ENCODE assay signal across 8 cellular contexts in the genomic region with DNA sequence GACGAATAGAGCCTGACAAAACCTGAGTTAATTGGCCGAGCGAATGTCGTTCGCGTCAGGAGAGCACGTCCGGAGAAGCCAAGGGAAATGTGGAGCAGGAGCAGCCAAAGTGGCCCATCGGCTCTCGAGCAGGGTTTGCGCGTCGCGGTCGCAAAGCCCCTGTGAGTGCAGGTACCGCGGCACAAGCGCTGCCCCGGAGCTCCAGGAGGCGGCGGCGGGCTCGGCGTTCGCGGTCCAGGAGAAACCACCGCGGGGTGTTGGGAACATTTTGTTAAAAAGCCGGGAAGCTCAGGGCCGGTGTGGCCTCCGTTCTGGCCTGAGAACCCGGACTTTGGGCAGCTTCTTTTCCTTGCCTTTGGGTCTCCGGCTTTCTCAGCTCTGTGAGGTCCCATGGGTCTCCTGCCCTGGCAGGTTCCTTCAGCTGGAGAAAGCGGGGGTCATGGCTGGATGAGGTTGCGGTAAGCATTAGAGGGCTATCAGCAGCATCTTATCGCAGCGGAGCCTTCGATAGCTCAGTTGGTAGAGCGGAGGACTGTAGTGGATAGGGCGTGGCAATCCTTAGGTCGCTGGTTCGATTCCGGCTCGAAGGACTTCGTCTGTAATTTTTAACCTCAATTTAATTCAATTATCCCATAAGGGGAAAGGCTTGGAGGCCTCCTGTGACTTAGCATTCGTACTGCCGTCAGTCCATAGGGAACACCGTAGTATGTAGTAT. TPM values are rescaled to one million over a fixed set of nuclear protein-coding genes. Genes with fewer than 3 reads are reported as not detected.
DNase-seq lines count a peak whose midpoint lies in the region; ATAC-seq, FAIRE-seq and TF ChIP-seq lines count a peak whose summit lies in the region.

No MANE protein-coding gene starts in this region.

- 0% methylated on average over 44 to 48 of the region's 48 CpGs for WGBS in psoas muscle, 3 donors

- peak overlapping the region; percentile 90 to 97 (median 93) for H3K4me3 Mint-ChIP-seq in T-cell

- POLR2A ChIA-PET in T-cell (lab: Charles Lee), result interaction anchor here in 1 of 2 donors (0.6 to 2.1 kb wide), 3 partner anchors 21 to 74 kb away, joined by 4 to 12 read pairs (median 6); a partner anchor contains a TSS

- peak overlapping the region; percentile 77 for H3K27ac ChIP-seq in psoas muscle

- H3K4me3 ChIP-seq in psoas muscle, result peak overlapping the region; percentile 92

- H3K9me3 Mint-ChIP-seq in T-cell, result no peaks in the 10 kb centered on the region

- H3K4me1 Mint-ChIP-seq in T-cell, result peaks cover 18 to 36% (median 20%) of the 10 kb centered on the region in 3 donors

- CTCF ChIA-PET in T-cell (lab: Charles Lee), result interaction anchor here in 1 of 2 donors (0.5 to 1.8 kb wide), 10 partner anchors 13 to 1844 kb away, joined by 3 to 8 read pairs (median 4); a partner anchor contains a TSS

- no peaks in the 10 kb centered on the region for H3K9me3 ChIP-seq in psoas muscle

- peaks cover 12% of the 10 kb centered on the region for H3K36me3 Mint-ChIP-seq in T-cell

- intact Hi-C loops in left ventricle myocardium superior (cut with micrococcal nuclease) (no loop called here), psoas muscle (cut with DNase I) (loop anchor here in 1 of 2 donors (1.0 kb wide), 1 partner anchor 32 kb away; no protein-coding TSS in a partner anchor)

- ATAC-seq in HG02840 (IDR thresholded peaks at IDR 0.05; ENCODE audit: low FRiP score, unreplicated experiment) (peak; percentile 51), T-cell (replicated peaks in 1 of 4) (peak; percentile 65 to 66 (median 66)), left ventricle myocardium superior (peak; percentile 82), psoas muscle (peak; percentile 84 to 88 (median 86))

- H3K27me3 ChIP-seq in psoas muscle (ENCODE audit: insufficient read depth in 3 of 3, low read length in 2 of 3), result no peaks in the 10 kb centered on the region

- DNase-seq in GM12892 (ENCODE audit: insufficient read length) (peak; percentile 83), NCI-H1436 treated with DMSO at 0.1 percent for 48 hours (lab: John Stamatoyannopoulos, UW) (peak; percentile 80), T-cell (peak; percentile 80 to 97 (median 89)), amniotic stem cell (lab: John Stamatoyannopoulos, UW) (peak; percentile 87), left ventricle myocardium superior (peak; percentile 87), psoas muscle (peak; percentile 84 to 93), urothelium cell line (ENCODE audit: low spot score) (peak; percentile 90)

- FAIRE-seq in GM12892 (lab: Jason Lieb, UNC), result peak; percentile 88
- FAIRE-seq in urothelium cell line (lab: Jason Lieb, UNC), result peak; percentile 23

- TF ChIP-seq CTCF in psoas muscle (IDR thresholded peaks at IDR 0.05), result peak; percentile 48

- peaks cover 15% of the 10 kb centered on the region for H3K4me1 ChIP-seq in psoas muscle

- H3K27ac Mint-ChIP-seq in T-cell, result peak overlapping the region; percentile 99

- no peak; the same call in 1 of the 2 replicates for TF ChIP-seq POLR2A in GM12892 (IDR thresholded peaks at IDR 0.05; ENCODE audit: low read depth, low read length)

- H3K27me3 Mint-ChIP-seq in T-cell, result peaks cover 9 to 10% of the 10 kb centered on the region in 2 donors

- peaks cover 0 to 24% of the 10 kb centered on the region in 2 donors for H3K36me3 ChIP-seq in psoas muscle (ENCODE audit: insufficient read depth in 1 of 2, low read depth in 1 of 2)

RNA-seq across cellular contexts. Expression of a gene that starts 1.0 kb away (rescaled TPM):
- polyA plus RNA-seq in GM12892 (2012; ENCODE audit: missing spikeins), result 18.1 TPM
- total RNA-seq in T-cell (10 to 100 TPM in 3 of 5 donors, 1 to 10 TPM in 2; 9.5 to 13.3 (median 11.2) TPM), left ventricle myocardium superior (9.4 TPM), psoas muscle (1 to 10 TPM; 5.5 to 8.6 (median 7.6) TPM)
- 1 to 10 TPM; 3.6 to 5.3 (median 5.0) TPM for polyA plus RNA-seq in psoas muscle

RNA-seq across cellular contexts. Expression of a gene that starts 17.7 kb away (rescaled TPM):
- 31.3 TPM for polyA plus RNA-seq in GM12892 (2012; ENCODE audit: missing spikeins)
- total RNA-seq in T-cell (10 to 100 TPM; 37.6 to 84.5 (median 71.6) TPM), left ventricle myocardium superior (30.9 TPM), psoas muscle (10 to 100 TPM; 32.3 to 50.4 (median 41.5) TPM)
- polyA plus RNA-seq in psoas muscle, result 10 to 100 TPM; 29.4 to 43.2 (median 35.8) TPM

RNA-seq across cellular contexts. Expression of a gene that starts 21.0 kb away (rescaled TPM):
- polyA plus RNA-seq in GM12892 (2012; ENCODE audit: missing spikeins), result 443 TPM
- 100 to 1,000 TPM; 217 to 292 (median 236) TPM for total RNA-seq in T-cell
- 374 TPM for total RNA-seq in left ventricle myocardium superior
- 100 to 1,000 TPM; 186 to 304 (median 236) TPM for total RNA-seq in psoas muscle
- polyA plus RNA-seq in psoas muscle, result 100 to 1,000 TPM; 259 to 396 (median 306) TPM

RNA-seq across cellular contexts. Expression of a gene that starts 28.0 kb away (rescaled TPM):
- 0.17 TPM for polyA plus RNA-seq in GM12892 (2012; ENCODE audit: missing spikeins)
- total RNA-seq in T-cell (1 to 10 TPM in 1 of 5 donors, under 1 TPM in 4; 0.28 to 1.1 (median 0.85) TPM), left ventricle myocardium superior (15.7 TPM), psoas muscle (10 to 100 TPM in 1 of 4 donors, 1 to 10 TPM in 3; 6.1 to 14.3 (median 7.9) TPM)
- 1 to 10 TPM; 4.9 to 7.3 (median 4.9) TPM for polyA plus RNA-seq in psoas muscle

RNA-seq across cellular contexts. Expression of a gene that starts 36.1 kb away (rescaled TPM):
- 2.6 TPM for polyA plus RNA-seq in GM12892 (2012; ENCODE audit: missing spikeins)
- total RNA-seq in T-cell (1 to 10 TPM; 3.7 to 9.1 (median 6.7) TPM), left ventricle myocardium superior (4.0 TPM), psoas muscle (1 to 10 TPM; 1.5 to 4.5 (median 2.4) TPM)
- 1 to 10 TPM; 1.8 to 5.8 (median 2.9) TPM for polyA plus RNA-seq in psoas muscle

Comparison
In these comparisons a context has a peak if more than half of its experiments do, and no peak if none do; other contexts are left out.
1. Peak in every context shown above with its lines: DNase-seq, ATAC-seq, H3K4me3 ChIP-seq and H3K27ac ChIP-seq.